In genomic region chr20:50309280-50309763, GRCh38 we compare ENCODE assay signal across 12 cellular contexts.
DNase-seq lines count a peak whose midpoint lies in the region; ATAC-seq and TF ChIP-seq lines count a peak whose summit lies in the region.
"Had no signal": no experiment of that assay in that cellular context is flagged by ENCODE, and none has a peak within 500 bp of the region (broad histone marks: within the 10 kb centered on the region; RNA-seq: fewer than 3 reads in every experiment).

No MANE protein-coding gene starts in this region.

- peak overlapping the region; percentile 45 for H3K9ac ChIP-seq in mucosa of stomach (ENCODE audit: low read length)

- intact Hi-C loops in left cardiac atrium (cut with DNase I), result loop anchor here in 1 of 2 donors (2.0 to 10.0 kb wide), 2 partner anchors 89 to 115 kb away; partner anchors contain the start of gene CEBPB
- intact Hi-C loops in upper lobe of right lung (cut with DNase I), result no loop called here

- ATAC-seq in left cardiac atrium (no peak), upper lobe of right lung (no peak), HG03039 (IDR thresholded peaks at IDR 0.05; ENCODE audit: unreplicated experiment) (no peak)
- ATAC-seq: activated CD8-positive, alpha-beta T cell treated with anti-CD3 and anti-CD28 coated beads for 36 hours had no signal

- H3K27ac ChIP-seq in right atrium auricular region (peak overlapping the region; percentile 90), upper lobe of right lung (peak overlapping the region; percentile 79)

- H3K27me3 ChIP-seq in right atrium auricular region (no peaks in the 10 kb centered on the region), mucosa of stomach (ENCODE audit: control insufficient read depth, insufficient read depth, low read length) (no peaks in the 10 kb centered on the region), upper lobe of right lung (no peaks in the 10 kb centered on the region)

- DNase-seq in right atrium auricular region (ENCODE audit: low spot score) (no peak), left cardiac atrium (no peak), dermis blood vessel endothelial cell (peak; percentile 32), upper lobe of right lung (no peak), HUDEP-2 (lab: John Stamatoyannopoulos, UW; ENCODE audit: unreplicated experiment in 76 of 76) (no peak), NOMO-1 treated with DMSO at 0.1 percent for 48 hours (lab: John Stamatoyannopoulos, UW; ENCODE audit: unreplicated experiment) (no peak)
- DNase-seq: activated CD8-positive, alpha-beta T cell treated with anti-CD3 and anti-CD28 coated beads for 36 hours; AML-193; naive thymus-derived CD4-positive, alpha-beta T cell; NCI-H1436 had no signal

- H3K4me1 ChIP-seq in right atrium auricular region (peaks cover 0 to 74% of the 10 kb centered on the region in 2 donors), mucosa of stomach (ENCODE audit: control insufficient read depth, insufficient read depth, low read length) (peaks cover 31% of the 10 kb centered on the region), upper lobe of right lung (peaks cover 79% of the 10 kb centered on the region)

- H3K4me3 ChIP-seq in right atrium auricular region (peak overlapping the region in 1 of 2 donors; percentile 18), mucosa of stomach (ENCODE audit: low read length) (no peak overlapping the region), upper lobe of right lung (no peak overlapping the region)

- TF ChIP-seq CTCF in right atrium auricular region (IDR thresholded peaks at IDR 0.05) (no peak), upper lobe of right lung (IDR thresholded peaks at IDR 0.05) (no peak)

- H3K36me3 ChIP-seq in right atrium auricular region (no peaks in the 10 kb centered on the region), mucosa of stomach (ENCODE audit: control insufficient read depth, insufficient read depth, low read length) (no peaks in the 10 kb centered on the region), upper lobe of right lung (no peaks in the 10 kb centered on the region)

- no peaks in the 10 kb centered on the region for H3K9me3 ChIP-seq in right atrium auricular region
- H3K9me3 ChIP-seq in mucosa of stomach (ENCODE audit: control insufficient read depth, low read length), result no peaks in the 10 kb centered on the region
- H3K9me3 ChIP-seq in upper lobe of right lung, result no peaks in the 10 kb centered on the region
